8 cellular contexts compared by ENCODE assay signal in genomic region chr1:113811888-113812660, GRCh38. TPM values are rescaled to one million over a fixed set of nuclear protein-coding genes. Genes with fewer than 3 reads are reported as not detected.
DNase-seq lines count a peak whose midpoint lies in the region; ATAC-seq and TF ChIP-seq lines count a peak whose summit lies in the region.

Gene RSBN1 (minus strand): TSS chr1:113812476. CDS start chr1:113812412, 64 bp downstream.

- TF ChIP-seq CTCF in GM06990 (IDR thresholded peaks at IDR 0.05; ENCODE audit: insufficient read depth, low read length, poor library complexity, severe bottlenecking) (no peak), SK-N-SH (IDR thresholded peaks at IDR 0.05) (no peak), suprapubic skin (IDR thresholded peaks at IDR 0.05) (no peak)

- H3K27ac ChIP-seq in SK-N-SH (ENCODE audit: low read depth in 2 of 2, low read length in 1 of 2) (peak within 1 kb of the TSS; percentile 75 to 96), suprapubic skin (peak within 1 kb of the TSS; percentile 96)

- H3K9me3 ChIP-seq in SK-N-SH: no peaks in the 10 kb centered on the region
- H3K9me3 ChIP-seq in suprapubic skin: no peaks in the 10 kb centered on the region

- H3K27me3 ChIP-seq in GM06990 (replicated peaks; ENCODE audit: control insufficient read depth, insufficient read depth, low read length) (no peaks in the 10 kb centered on the region), SK-N-SH (ENCODE audit: insufficient read depth) (no peaks in the 10 kb centered on the region), suprapubic skin (no peaks in the 10 kb centered on the region)

- WGBS in SK-N-SH (ENCODE audit: low lambda C conversion rate): under 1% methylated on average over 38 of the region's 82 CpGs
- WGBS in suprapubic skin: under 1% methylated on average over 43 of the region's 82 CpGs

- no peaks in the 10 kb centered on the region for H3K9me2 ChIP-seq in SK-N-SH

- H3K4me3 ChIP-seq in GM06990 (replicated peaks; ENCODE audit: low read depth, low read length): peak within 1 kb of the TSS; percentile 99
- peak within 1 kb of the TSS; percentile 81 to 88 for H3K4me3 ChIP-seq in SK-N-SH (ENCODE audit: low read depth in 2 of 2, low read length in 1 of 2)
- H3K4me3 ChIP-seq in suprapubic skin: peak within 1 kb of the TSS; percentile 80

- CTCF ChIA-PET in SK-N-SH (lab: Yijun Ruan, JAX): interaction anchor here (1.0 to 3.1 kb wide), 5 partner anchors 13 to 739 kb away, joined by 3 to 9 read pairs (median 5); partner anchors contain the start of gene LRIG2

- DNase-seq in GM06990 (ENCODE audit: extremely low read depth, insufficient read length) (peak; percentile 99), NCI-H1048 (lab: John Stamatoyannopoulos, UW) (peak; percentile 99), SK-N-SH (peak; percentile 92), germinal center (ENCODE audit: low spot score) (peak; percentile 93), nucleus accumbens (lab: John Stamatoyannopoulos, UW) (peak; percentile 73 to 99 (median 99)), suprapubic skin (ENCODE audit: low spot score in 2 of 2) (peak; percentile 99)
- peak; percentile 98 for DNase-seq in activated naive CD4-positive, alpha-beta T cell treated with anti-CD3 and anti-CD28 coated beads, Interleukin-2, amount 50 U/mL, for 16 hours

- peak in 1 of 2 experiments; percentile 59; a peak in 1 of 4 replicates for TF ChIP-seq EP300 in SK-N-SH (IDR thresholded peaks at IDR 0.05; ENCODE audit: borderline replicate concordance in 1 of 2, low read depth in 1 of 2, low read length in 1 of 2)
- TF ChIP-seq EP300 in suprapubic skin (IDR thresholded peaks at IDR 0.05): no peak

- H3K4me1 ChIP-seq in SK-N-SH (ENCODE audit: control insufficient read depth in 1 of 2, insufficient read depth in 2 of 2, low read depth in 1 of 2, low read length in 1 of 2) (peaks cover 5 to 17% of the 10 kb centered on the region in 2 experiments; a peak in 3 of 4 replicates), suprapubic skin (peaks cover 32% of the 10 kb centered on the region)

- TF ChIP-seq RAD21 in SK-N-SH (IDR thresholded peaks at IDR 0.05; ENCODE audit: low read length): no peak

- H3K36me3 ChIP-seq in GM06990 (ENCODE audit: control insufficient read depth, insufficient read depth, low read length): peaks cover 1% of the 10 kb centered on the region; the same call in 1 of the 2 replicates
- H3K36me3 ChIP-seq in SK-N-SH (replicated peaks in 1 of 2; ENCODE audit: control insufficient read depth in 1 of 2, insufficient read depth in 2 of 2, low read length in 1 of 2): no peaks in the 10 kb centered on the region
- no peaks in the 10 kb centered on the region for H3K36me3 ChIP-seq in suprapubic skin

- peak within 1 kb of the TSS; percentile 82 for H3K9ac ChIP-seq in SK-N-SH

- peak within 1 kb of the TSS; percentile 75 for H3K4me2 ChIP-seq in SK-N-SH

- peaks cover 27% of the 10 kb centered on the region for H3F3A ChIP-seq in SK-N-SH (replicated peaks; ENCODE audit: insufficient read depth)

- H4K20me1 ChIP-seq in SK-N-SH (ENCODE audit: insufficient read depth): peaks cover 11% of the 10 kb centered on the region; the same call in 1 of the 2 replicates

- peak; percentile 88 for ATAC-seq in HG02571 (IDR thresholded peaks at IDR 0.05; ENCODE audit: unreplicated experiment)

- peaks cover 47% of the 10 kb centered on the region for H3K79me2 ChIP-seq in SK-N-SH (ENCODE audit: insufficient read depth)

- H2AFZ ChIP-seq in SK-N-SH (ENCODE audit: low read depth): peak within 1 kb of the TSS; percentile 93

- peak; percentile 30 to 93 for TF ChIP-seq POLR2A in suprapubic skin (IDR thresholded peaks at IDR 0.05)

- POLR2A ChIA-PET in SK-N-SH (lab: Yijun Ruan, JAX): interaction anchor here (0.6 to 2.3 kb wide), 6 partner anchors 20 to 117 kb away, joined by 3 to 22 read pairs (median 4); partner anchors contain the start of genes AP4B1, HIPK1 and PHTF1

TF ChIP-seq in SK-N-SH, 30 proteins besides CTCF, POLR2A, EP300 and RAD21 (continues in another document):
- TF ChIP-seq NFIC (IDR thresholded peaks at IDR 0.05; ENCODE audit: borderline replicate concordance) (no peak; the same call in 1 of the 2 replicates), ELF1 (IDR thresholded peaks at IDR 0.05) (peak; percentile 94), TAF1 (IDR thresholded peaks at IDR 0.05; ENCODE audit: borderline replicate concordance, low read depth, low read length) (peak; percentile 89), YY1 (IDR thresholded peaks at IDR 0.05; ENCODE audit: low read depth) (peak; percentile 90), CHD2 (IDR thresholded peaks at IDR 0.05; ENCODE audit: low read length, partially characterized antibody) (peak; percentile 84), RCOR1 (IDR thresholded peaks at IDR 0.05; ENCODE audit: low read length) (peak; percentile 50; the same call in 1 of the 2 replicates), PBX3 (IDR thresholded peaks at IDR 0.05) (0 out of 2 replicates have a peak, but pooled peaks have one; percentile 11), POLR2AphosphoS5 (IDR thresholded peaks at IDR 0.05; ENCODE audit: low read depth, low read length) (peak; percentile 79), SIN3A (IDR thresholded peaks at IDR 0.05; ENCODE audit: borderline replicate concordance, low read depth, low read length) (peak; percentile 54; the same call in 1 of the 2 replicates), TCF12 (IDR thresholded peaks at IDR 0.05) (peak; percentile 31), NRF1 (IDR thresholded peaks at IDR 0.05; ENCODE audit: low read depth, low read length) (peak; percentile 90), RXRA (IDR thresholded peaks at IDR 0.05; ENCODE audit: borderline replicate concordance, low read depth) (no peak), MXI1 (IDR thresholded peaks at IDR 0.05; ENCODE audit: low read depth, low read length) (peak; percentile 85), MAX (IDR thresholded peaks at IDR 0.05; ENCODE audit: low read depth) (peak; percentile 88), EZH2phosphoT487 (IDR thresholded peaks at IDR 0.05; ENCODE audit: borderline replicate concordance, low read depth) (no peak), FOXM1 (IDR thresholded peaks at IDR 0.05; ENCODE audit: low read depth) (no peak; the same call in 1 of the 2 replicates), GABPA (IDR thresholded peaks at IDR 0.05; ENCODE audit: low read depth) (peak; percentile 82)
- TF ChIP-seq, protein P1, sequence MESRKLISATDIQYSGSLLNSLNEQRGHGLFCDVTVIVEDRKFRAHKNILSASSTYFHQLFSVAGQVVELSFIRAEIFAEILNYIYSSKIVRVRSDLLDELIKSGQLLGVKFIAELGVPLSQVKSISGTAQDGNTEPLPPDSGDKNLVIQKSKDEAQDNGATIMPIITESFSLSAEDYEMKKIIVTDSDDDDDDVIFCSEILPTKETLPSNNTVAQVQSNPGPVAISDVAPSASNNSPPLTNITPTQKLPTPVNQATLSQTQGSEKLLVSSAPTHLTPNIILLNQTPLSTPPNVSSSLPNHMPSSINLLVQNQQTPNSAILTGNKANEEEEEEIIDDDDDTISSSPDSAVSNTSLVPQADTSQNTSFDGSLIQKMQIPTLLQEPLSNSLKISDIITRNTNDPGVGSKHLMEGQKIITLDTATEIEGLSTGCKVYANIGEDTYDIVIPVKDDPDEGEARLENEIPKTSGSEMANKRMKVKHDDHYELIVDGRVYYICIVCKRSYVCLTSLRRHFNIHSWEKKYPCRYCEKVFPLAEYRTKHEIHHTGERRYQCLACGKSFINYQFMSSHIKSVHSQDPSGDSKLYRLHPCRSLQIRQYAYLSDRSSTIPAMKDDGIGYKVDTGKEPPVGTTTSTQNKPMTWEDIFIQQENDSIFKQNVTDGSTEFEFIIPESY (IDR thresholded peaks at IDR 0.05; ENCODE audit: borderline replicate concordance, low read depth): peak; percentile 17; the same call in 1 of the 2 replicates
- TF ChIP-seq, protein P2, sequence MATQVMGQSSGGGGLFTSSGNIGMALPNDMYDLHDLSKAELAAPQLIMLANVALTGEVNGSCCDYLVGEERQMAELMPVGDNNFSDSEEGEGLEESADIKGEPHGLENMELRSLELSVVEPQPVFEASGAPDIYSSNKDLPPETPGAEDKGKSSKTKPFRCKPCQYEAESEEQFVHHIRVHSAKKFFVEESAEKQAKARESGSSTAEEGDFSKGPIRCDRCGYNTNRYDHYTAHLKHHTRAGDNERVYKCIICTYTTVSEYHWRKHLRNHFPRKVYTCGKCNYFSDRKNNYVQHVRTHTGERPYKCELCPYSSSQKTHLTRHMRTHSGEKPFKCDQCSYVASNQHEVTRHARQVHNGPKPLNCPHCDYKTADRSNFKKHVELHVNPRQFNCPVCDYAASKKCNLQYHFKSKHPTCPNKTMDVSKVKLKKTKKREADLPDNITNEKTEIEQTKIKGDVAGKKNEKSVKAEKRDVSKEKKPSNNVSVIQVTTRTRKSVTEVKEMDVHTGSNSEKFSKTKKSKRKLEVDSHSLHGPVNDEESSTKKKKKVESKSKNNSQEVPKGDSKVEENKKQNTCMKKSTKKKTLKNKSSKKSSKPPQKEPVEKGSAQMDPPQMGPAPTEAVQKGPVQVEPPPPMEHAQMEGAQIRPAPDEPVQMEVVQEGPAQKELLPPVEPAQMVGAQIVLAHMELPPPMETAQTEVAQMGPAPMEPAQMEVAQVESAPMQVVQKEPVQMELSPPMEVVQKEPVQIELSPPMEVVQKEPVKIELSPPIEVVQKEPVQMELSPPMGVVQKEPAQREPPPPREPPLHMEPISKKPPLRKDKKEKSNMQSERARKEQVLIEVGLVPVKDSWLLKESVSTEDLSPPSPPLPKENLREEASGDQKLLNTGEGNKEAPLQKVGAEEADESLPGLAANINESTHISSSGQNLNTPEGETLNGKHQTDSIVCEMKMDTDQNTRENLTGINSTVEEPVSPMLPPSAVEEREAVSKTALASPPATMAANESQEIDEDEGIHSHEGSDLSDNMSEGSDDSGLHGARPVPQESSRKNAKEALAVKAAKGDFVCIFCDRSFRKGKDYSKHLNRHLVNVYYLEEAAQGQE (IDR thresholded peaks at IDR 0.05; ENCODE audit: low read depth, low read length): no peak

RNA-seq across cellular contexts. Expression of gene RSBN1, which starts in this region (rescaled TPM):
- 3.9 and 4.0 TPM in 2 replicates for polyA plus RNA-seq in SK-N-SH (2012; rRNA removed)
- 5.1 and 5.2 TPM in 2 replicates for polyA plus RNA-seq in SK-N-SH (2012; cell fraction: cytosol; rRNA removed)
- 4.1 and 8.3 TPM in 2 replicates for polyA plus RNA-seq in SK-N-SH (2012; cell fraction: nucleus; rRNA removed)
- 10 to 100 TPM; 17.1 to 29.1 (median 22.2) TPM for total RNA-seq in suprapubic skin

Comparison
In these comparisons a context has a peak if more than half of its experiments do, and no peak if none do; other contexts are left out.
1. Peak in every context shown above with its lines: DNase-seq, ATAC-seq, H3K4me3 ChIP-seq and H3K27ac ChIP-seq.